ENCODE assay signal across 18 cellular contexts in the genomic region with DNA sequence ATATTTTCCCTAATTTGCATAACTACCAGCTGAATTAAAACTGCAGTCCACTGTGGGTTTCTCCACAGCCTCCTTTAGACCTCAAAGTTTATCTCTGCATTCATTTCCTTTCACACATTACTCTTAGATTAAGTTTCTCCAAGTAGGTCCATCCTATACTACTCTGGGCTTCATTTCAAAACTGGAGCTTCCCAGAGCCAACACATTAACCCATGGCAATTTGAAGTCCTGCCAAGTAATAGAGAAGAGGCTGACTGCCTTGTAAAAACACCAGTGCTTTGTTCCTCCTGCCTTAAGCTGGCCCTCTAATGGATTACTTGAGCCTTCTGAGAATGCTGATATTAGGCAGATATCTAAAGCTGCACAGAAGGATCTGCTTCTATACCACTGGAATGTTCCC.
"Had no signal": no experiment of that assay in that cellular context is flagged by ENCODE, and none has a peak within 500 bp of the region (broad histone marks: within the 10 kb centered on the region; RNA-seq: fewer than 3 reads in every experiment).

No MANE protein-coding gene starts in this region.

- H3K4me3 Mint-ChIP-seq: activated CD4-positive, alpha-beta memory T cell treated with anti-CD3 and anti-CD28 coated beads, Interleukin-2, amount 10 ng/mL, durations not matched to agents 7 days and 5 days; activated T-cell treated with anti-CD3 and anti-CD28 coated beads, Interleukin-2, amount 50 U/mL, for 4 hours; effector memory CD8-positive, alpha-beta T cell; memory B cell; naive thymus-derived CD4-positive, alpha-beta T cell; stimulated activated naive B cell treated with anti-CD40 and anti-IgM and Interleukin-4, amounts not matched to agents 10 μg/mL and 1 μg/mL and 100 μg/mL, for 72 hours; WTC11 had no signal

- H3K27ac ChIP-seq: transverse colon had no signal

- H3K4me1 ChIP-seq: transverse colon had no signal

- H3K4me3 ChIP-seq: mucosa of descending colon, transverse colon had no signal

- H3K4me1 Mint-ChIP-seq: activated CD4-positive, alpha-beta memory T cell treated with anti-CD3 and anti-CD28 coated beads, Interleukin-2, amount 10 ng/mL, durations not matched to agents 7 days and 5 days; memory B cell; naive thymus-derived CD4-positive, alpha-beta T cell; stimulated activated naive B cell treated with anti-CD40 and anti-IgM and Interleukin-4, amounts not matched to agents 10 μg/mL and 1 μg/mL and 100 μg/mL, for 72 hours; WTC11 had no signal

- H3K27me3 ChIP-seq: transverse colon had no signal

- H3K27ac Mint-ChIP-seq: activated CD4-positive, alpha-beta memory T cell treated with anti-CD3 and anti-CD28 coated beads, Interleukin-2, amount 10 ng/mL, durations not matched to agents 7 days and 5 days; effector memory CD8-positive, alpha-beta T cell; memory B cell; naive thymus-derived CD4-positive, alpha-beta T cell; stimulated activated naive B cell treated with anti-CD40 and anti-IgM and Interleukin-4, amounts not matched to agents 10 μg/mL and 1 μg/mL and 100 μg/mL, for 72 hours; WTC11 had no signal

- DNase-seq: activated CD4-positive, alpha-beta memory T cell treated with anti-CD3 and anti-CD28 coated beads, Interleukin-2, amount 10 ng/mL, durations not matched to agents 7 days and 5 days; activated CD4-positive, alpha-beta T cell treated with anti-CD3 and anti-CD28 coated beads for 4 hours; activated effector memory CD4-positive, alpha-beta T cell treated with Interleukin-2 at 50 U/mL for 16 hours; activated naive CD4-positive, alpha-beta T cell treated with anti-CD3 and anti-CD28 coated beads, Interleukin-2, amount 50 U/mL, for 16 hours; activated T-cell treated with anti-CD3 and anti-CD28 coated beads, Interleukin-2, amount 50 U/mL, for 4 hours; effector memory CD8-positive, alpha-beta T cell; hippocampal formation; kidney; left ventricle myocardium superior; mucosa of descending colon; naive thymus-derived CD4-positive, alpha-beta T cell; retina; stimulated activated CD4-positive, alpha-beta T cell treated with anti-CD3 and anti-CD28 coated beads, Interleukin-4, amount 100 ng/mL, for 1 hour; stimulated activated naive B cell treated with anti-CD40 and anti-IgM and Interleukin-4, amounts not matched to agents 10 μg/mL and 1 μg/mL and 100 μg/mL, for 72 hours; T-helper 2 cell; transverse colon had no signal

- H3K36me3 ChIP-seq: transverse colon had no signal

- H3K36me3 Mint-ChIP-seq: memory B cell; stimulated activated naive B cell treated with anti-CD40 and anti-IgM and Interleukin-4, amounts not matched to agents 10 μg/mL and 1 μg/mL and 100 μg/mL, for 72 hours had no signal

- H3K27me3 Mint-ChIP-seq: activated CD4-positive, alpha-beta memory T cell treated with anti-CD3 and anti-CD28 coated beads, Interleukin-2, amount 10 ng/mL, durations not matched to agents 7 days and 5 days; effector memory CD8-positive, alpha-beta T cell; memory B cell; naive thymus-derived CD4-positive, alpha-beta T cell; stimulated activated naive B cell treated with anti-CD40 and anti-IgM and Interleukin-4, amounts not matched to agents 10 μg/mL and 1 μg/mL and 100 μg/mL, for 72 hours had no signal
